Comparison of ENCODE assay signal across 19 cellular contexts in the genomic region with DNA sequence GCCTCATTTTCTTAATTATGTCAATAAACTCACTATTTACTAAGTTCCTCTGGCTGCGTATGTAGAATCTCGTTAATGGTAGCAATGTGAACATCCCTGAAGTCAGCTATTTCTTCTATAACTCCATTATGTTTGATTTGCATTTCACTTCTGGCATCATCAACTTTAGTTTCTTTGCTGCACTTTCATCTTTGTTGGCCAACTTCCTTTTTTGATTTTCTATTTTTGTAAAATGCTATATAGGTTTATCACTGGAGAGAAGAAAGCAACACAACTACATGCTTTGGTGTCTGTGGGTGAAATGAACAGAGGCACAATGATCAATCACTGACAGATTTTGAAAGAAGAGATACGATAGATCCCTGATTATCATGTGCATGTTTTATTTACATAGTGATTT. TPM values are rescaled to one million over a fixed set of nuclear protein-coding genes. Genes with fewer than 3 reads are reported as not detected.
DNase-seq lines count a peak whose midpoint lies in the region; ATAC-seq, FAIRE-seq and TF ChIP-seq lines count a peak whose summit lies in the region.
"Had no signal": no experiment of that assay in that cellular context is flagged by ENCODE, and none has a peak within 500 bp of the region (broad histone marks: within the 10 kb centered on the region; RNA-seq: fewer than 3 reads in every experiment).

No MANE protein-coding gene starts in this region.

- no peak overlapping the region for H3K27ac ChIP-seq in HepG2 (ENCODE audit: extremely low read length, insufficient read depth, low read length)
- no peak overlapping the region for H3K27ac ChIP-seq in right lobe of liver

- no peak overlapping the region for H3K9ac ChIP-seq in HepG2 (ENCODE audit: insufficient read depth, low read depth, low read length)

- no peak for TF ChIP-seq RAD21 in HepG2 (CRISPR knock-in tag; IDR thresholded peaks at IDR 0.05)

- no peak for ATAC-seq in HepG2
- no peak for ATAC-seq in right lobe of liver
- peak; percentile 47 for ATAC-seq in activated B cell treated with CpG ODN at 0.5 μM for 24 hours (ENCODE audit: low read depth)
- no peak for ATAC-seq in stimulated activated naive B cell treated with anti-CD40 and anti-IgM and Interleukin-4, amounts not matched to agents 10 μg/mL and 1 μg/mL and 100 μg/mL, for 72 hours (replicated peaks)

- no peak overlapping the region for H2AFZ ChIP-seq in HepG2 (ENCODE audit: low read length)

- no peaks in the 10 kb centered on the region for H3K9me3 ChIP-seq in HepG2 (ENCODE audit: low read length)
- no peaks in the 10 kb centered on the region for H3K9me3 ChIP-seq in right lobe of liver
- H3K9me3 ChIP-seq: HAP-1 had no signal

- H3K4me3 ChIP-seq in HepG2 (replicated peaks in 1 of 3; ENCODE audit: insufficient read depth in 1 of 3, low read depth in 2 of 3, low read length in 3 of 3), result no peak overlapping the region
- no peak overlapping the region for H3K4me3 ChIP-seq in right lobe of liver
- H3K4me3 ChIP-seq: HAP-1 had no signal

- peaks cover 9% of the 10 kb centered on the region for H3K9me3 Mint-ChIP-seq in activated B cell treated with CpG ODN at 0.5 μM for 24 hours
- H3K9me3 Mint-ChIP-seq in stimulated activated naive B cell treated with anti-CD40 and anti-IgM and Interleukin-4, amounts not matched to agents 10 μg/mL and 1 μg/mL and 100 μg/mL, for 72 hours, result peaks cover 11 to 23% of the 10 kb centered on the region in 2 donors

- POLR2A ChIA-PET in HepG2 (lab: Yijun Ruan, JAX) (no interaction called here), activated B cell treated with CpG ODN at 0.5 μM for 24 hours (lab: Charles Lee) (interaction anchor here (1.1 to 1.2 kb wide), 2 partner anchors 58 to 67 kb away, joined by 3 to 5 read pairs; no protein-coding TSS in a partner anchor)

- H3K27me3 Mint-ChIP-seq in activated B cell treated with CpG ODN at 0.5 μM for 24 hours, result no peaks in the 10 kb centered on the region
- H3K27me3 Mint-ChIP-seq in stimulated activated naive B cell treated with anti-CD40 and anti-IgM and Interleukin-4, amounts not matched to agents 10 μg/mL and 1 μg/mL and 100 μg/mL, for 72 hours, result no peaks in the 10 kb centered on the region

- no peaks in the 10 kb centered on the region for H3K79me2 ChIP-seq in HepG2 (ENCODE audit: insufficient read depth, low read length)

- DNase-seq in HepG2 (ENCODE audit: low spot score), result no peak
- no peak for DNase-seq in right lobe of liver
- peak; percentile 14 for DNase-seq in NOMO-1 treated with DMSO at 0.1 percent for 48 hours (lab: John Stamatoyannopoulos, UW; ENCODE audit: unreplicated experiment)
- DNase-seq in activated B cell treated with CpG ODN at 0.5 μM for 24 hours, result no peak
- DNase-seq in stimulated activated naive B cell treated with anti-CD40 and anti-IgM and Interleukin-4, amounts not matched to agents 10 μg/mL and 1 μg/mL and 100 μg/mL, for 72 hours, result no peak
- DNase-seq in OCI-M2 (lab: John Stamatoyannopoulos, UW; ENCODE audit: unreplicated experiment), result no peak
- DNase-seq in NCI-H2029 (lab: John Stamatoyannopoulos, UW), result no peak
- DNase-seq in medulla oblongata (ENCODE audit: extremely low spot score), result no peak
- DNase-seq: COR-L47, KG1, NCI-H1105 treated with DMSO at 0.1 percent for 48 hours, NCI-H187, NCI-H345, NCI-H526, Right ventricle myocardium superior had no signal

- TF ChIP-seq EP300 in HepG2 (IDR thresholded peaks at IDR 0.05; ENCODE audit: low read depth in 2 of 2, low read length in 2 of 2) (no peak), HepG2 (CRISPR knock-in tag; IDR thresholded peaks at IDR 0.05; ENCODE audit: borderline replicate concordance) (no peak)

- peaks cover 7% of the 10 kb centered on the region for H3K4me1 ChIP-seq in HepG2 (ENCODE audit: insufficient read depth, low read length)
- H3K4me1 ChIP-seq in right lobe of liver, result no peaks in the 10 kb centered on the region
- H3K4me1 ChIP-seq: HAP-1 had no signal

- no TSS peak for BruUV-seq in HepG2 (replicated peaks; lab: Mats Ljungman, UMichigan)

- 49% methylated on average over 3 of the region's 3 CpGs for WGBS in HepG2 (ENCODE audit: low lambda C conversion rate)
- 73% methylated on average over 3 of the region's 3 CpGs for WGBS in right lobe of liver (ENCODE audit: insufficient coverage, low coverage, low lambda C conversion rate, missing lambda C conversion rate)

- no peaks in the 10 kb centered on the region for H3K27me3 ChIP-seq in HepG2 (ENCODE audit: control insufficient read depth in 1 of 2, insufficient read depth in 2 of 2, low read length in 2 of 2)
- no peaks in the 10 kb centered on the region for H3K27me3 ChIP-seq in right lobe of liver

- H3K36me3 Mint-ChIP-seq in activated B cell treated with CpG ODN at 0.5 μM for 24 hours (ENCODE audit: low read depth), result peaks cover 4% of the 10 kb centered on the region
- H3K36me3 Mint-ChIP-seq in stimulated activated naive B cell treated with anti-CD40 and anti-IgM and Interleukin-4, amounts not matched to agents 10 μg/mL and 1 μg/mL and 100 μg/mL, for 72 hours, result peaks cover 12 to 31% of the 10 kb centered on the region in 2 donors

- no peaks in the 10 kb centered on the region for H4K20me1 ChIP-seq in HepG2 (ENCODE audit: insufficient read depth, low read length)

- peak overlapping the region; percentile 86 for H3K27ac Mint-ChIP-seq in activated B cell treated with CpG ODN at 0.5 μM for 24 hours
- peak overlapping the region; percentile 91 for H3K27ac Mint-ChIP-seq in stimulated activated naive B cell treated with anti-CD40 and anti-IgM and Interleukin-4, amounts not matched to agents 10 μg/mL and 1 μg/mL and 100 μg/mL, for 72 hours
- H3K27ac Mint-ChIP-seq: T-helper 1 cell treated with Interleukin-12 subunit alpha and Interleukin-12 subunit beta and Interleukin-4 antibody, amounts not matched to agents 30 μg/mL and 1 μg/mL, for 36 hours had no signal

- in situ Hi-C loops in HepG2 (cut with HindIII; ENCODE audit: extremely low pct_ligation_motif_present, low pct_unique_long_range_greater_than_20kb), result no loop called here

- no peak for TF ChIP-seq CTCF in HepG2 (CRISPR knock-in tag; IDR thresholded peaks at IDR 0.05)
- TF ChIP-seq CTCF in right lobe of liver (IDR thresholded peaks at IDR 0.05), result no peak
- TF ChIP-seq CTCF in activated B cell treated with CpG ODN at 0.5 μM for 24 hours (IDR thresholded peaks at IDR 0.05), result no peak

- FAIRE-seq in HepG2 (lab: Jason Lieb, UNC), result no peak
- FAIRE-seq: A204.1, RCC 7860 had no signal

- peaks cover 37% of the 10 kb centered on the region for H3K4me1 Mint-ChIP-seq in activated B cell treated with CpG ODN at 0.5 μM for 24 hours
- peaks cover 19 to 39% of the 10 kb centered on the region in 2 donors for H3K4me1 Mint-ChIP-seq in stimulated activated naive B cell treated with anti-CD40 and anti-IgM and Interleukin-4, amounts not matched to agents 10 μg/mL and 1 μg/mL and 100 μg/mL, for 72 hours

- CTCF ChIA-PET in HepG2 (lab: Yijun Ruan, JAX; ENCODE audit: low intra/inter-chr PET ratio, low total read pairs) (no interaction called here), activated B cell treated with CpG ODN at 0.5 μM for 24 hours (lab: Charles Lee) (no interaction called here)

- intact Hi-C loops in HepG2 (cut with micrococcal nuclease; ENCODE audit: unreplicated experiment), result no loop called here
- intact Hi-C loops in right lobe of liver (cut with DNase I), result no loop called here
- intact Hi-C loops in activated B cell treated with CpG ODN at 0.5 μM for 24 hours (cut with micrococcal nuclease), result loop anchor here (2.0 to 5.0 kb wide), 2 partner anchors 16 to 40 kb away; no protein-coding TSS in a partner anchor

- TF ChIP-seq POLR2A in HepG2 (IDR thresholded peaks at IDR 0.05; ENCODE audit: insufficient read depth in 1 of 2, low read depth in 2 of 2, low read length in 2 of 2) (no peak), right lobe of liver (IDR thresholded peaks at IDR 0.05) (no peak)

- peak overlapping the region; percentile 52 for H3K4me2 ChIP-seq in HepG2 (ENCODE audit: low read depth, low read length)

- peak overlapping the region; percentile 44 for H3K4me3 Mint-ChIP-seq in activated B cell treated with CpG ODN at 0.5 μM for 24 hours
- H3K4me3 Mint-ChIP-seq in stimulated activated naive B cell treated with anti-CD40 and anti-IgM and Interleukin-4, amounts not matched to agents 10 μg/mL and 1 μg/mL and 100 μg/mL, for 72 hours, result no peak overlapping the region
- H3K4me3 Mint-ChIP-seq: T-helper 1 cell treated with Interleukin-12 subunit alpha and Interleukin-12 subunit beta and Interleukin-4 antibody, amounts not matched to agents 30 μg/mL and 1 μg/mL, for 36 hours had no signal

- H3K36me3 ChIP-seq in HepG2 (replicated peaks in 1 of 2; ENCODE audit: control insufficient read depth in 1 of 2, insufficient read depth in 2 of 2, low read length in 2 of 2), result no peaks in the 10 kb centered on the region
- H3K36me3 ChIP-seq in right lobe of liver, result no peaks in the 10 kb centered on the region
- H3K36me3 ChIP-seq: HAP-1 had no signal

TF ChIP-seq in HepG2, 621 proteins besides CTCF, POLR2A, EP300 and RAD21 (continues in another document):
- TF ChIP-seq ZNF547 (CRISPR knock-in tag; IDR thresholded peaks at IDR 0.05) (no peak), HMG20B (CRISPR knock-in tag; conservative IDR thresholded peaks at IDR 0.05) (no peak), ZNF615 (CRISPR knock-in tag; IDR thresholded peaks at IDR 0.05; ENCODE audit: borderline replicate concordance) (no peak)

RNA-seq across cellular contexts. Expression of a gene that starts 58.5 kb away (rescaled TPM):
- total RNA-seq in HepG2 (2016; rRNA removed; fragmentation: Illumina TruSeq; extraction: Trizol), result 11.8 and 15.2 TPM in 2 replicates
- total RNA-seq in HepG2 (2016; cell fraction: cytosol; rRNA removed; fragmentation: Illumina TruSeq; extraction: Trizol; ENCODE audit: low read depth), result 13.2 and 15.0 TPM in 2 replicates
- total RNA-seq in HepG2 (2016; cell fraction: insoluble cytoplasmic fraction; rRNA removed; fragmentation: Illumina TruSeq; extraction: Trizol), result 7.3 and 14.4 TPM in 2 replicates
- 15.8 and 17.6 TPM in 2 replicates for total RNA-seq in HepG2 (2016; cell fraction: membrane; rRNA removed; fragmentation: Illumina TruSeq; extraction: Trizol)
- total RNA-seq in HepG2 (2016; cell fraction: nucleus; rRNA removed; fragmentation: Illumina TruSeq; extraction: Trizol), result 12.9 and 14.6 TPM in 2 replicates
- polyA plus RNA-seq in HepG2 (2011; rRNA removed), result 1.5 and 1.8 TPM in 2 replicates
- polyA plus RNA-seq in HepG2 (2011; cell fraction: cytosol; rRNA removed), result 0.78 and 0.96 TPM in 2 replicates
- 1.6 and 1.9 TPM in 2 replicates for polyA plus RNA-seq in HepG2 (2011; cell fraction: nucleus; rRNA removed)
- polyA plus RNA-seq in HepG2 (2012), result 1.4 and 4.3 TPM in 2 replicates
- polyA plus RNA-seq in HepG2 (2016; cell fraction: cytosol; fragmentation: Illumina TruSeq; extraction: Trizol; ENCODE audit: low read depth), result 0.19 and 0.22 TPM in 2 replicates
- polyA plus RNA-seq in HepG2 (2016; cell fraction: insoluble cytoplasmic fraction; fragmentation: Illumina TruSeq; extraction: Trizol; ENCODE audit: low read depth), result 5.7 and 6.5 TPM in 2 replicates
- polyA plus RNA-seq in HepG2 (2016; cell fraction: membrane; fragmentation: Illumina TruSeq; extraction: Trizol; ENCODE audit: low read depth), result 0.56 and 0.68 TPM in 2 replicates
- polyA plus RNA-seq in HepG2 (2016; cell fraction: nucleus; fragmentation: Illumina TruSeq; extraction: Trizol; ENCODE audit: insufficient read depth, low read depth), result 3.9 and 4.7 TPM in 2 replicates
- 12.7 and 41.4 TPM in 2 replicates for polyA minus RNA-seq in HepG2 (2011; rRNA and poly(A)+ RNA removed; ENCODE audit: low replicate concordance)
- polyA minus RNA-seq in HepG2 (2011; cell fraction: cytosol; rRNA and poly(A)+ RNA removed), result 4.7 TPM in 2 replicates
- polyA minus RNA-seq in HepG2 (2011; cell fraction: nucleus; rRNA and poly(A)+ RNA removed), result 15.3 and 17.4 TPM in 2 replicates
- 10 to 100 TPM; 17.5 to 33.6 (median 27.4) TPM for total RNA-seq in right lobe of liver
- total RNA-seq in activated B cell treated with CpG ODN at 0.5 μM for 24 hours, result 142 and 153 TPM in 2 replicates
